Comparison of ENCODE assay signal across 2 cellular contexts in the genomic region with DNA sequence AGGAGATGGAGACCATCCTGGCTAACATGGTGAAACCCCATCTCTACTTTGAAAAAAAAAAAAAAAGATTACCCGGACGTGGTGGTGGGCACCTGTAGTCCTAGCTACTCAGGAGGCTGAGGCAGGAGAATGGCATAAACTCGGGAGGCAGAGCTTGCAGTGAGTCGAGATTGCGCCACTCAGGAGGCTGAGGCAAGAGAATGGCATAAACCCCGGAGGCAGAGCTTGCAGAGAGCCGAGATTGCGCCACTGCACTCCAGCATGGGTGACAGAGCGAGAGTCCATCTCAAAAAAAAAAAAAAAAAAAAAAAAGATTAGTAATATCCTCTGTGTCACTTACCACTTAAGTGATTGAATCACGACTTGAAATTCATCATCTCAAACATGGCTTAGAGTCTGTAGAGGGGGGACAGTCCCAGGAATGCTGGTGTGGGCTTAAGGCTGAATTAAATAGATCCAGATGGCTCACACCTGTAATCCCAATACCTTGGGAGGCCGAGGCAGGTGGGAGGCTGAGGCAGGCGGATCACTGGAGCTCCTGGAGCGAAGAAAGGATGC.
TF ChIP-seq lines count a peak whose summit lies in the region.

No MANE protein-coding gene starts in this region.

TF ChIP-seq in A549, 52 proteins besides CTCF, POLR2A, EP300 and RAD21:
- TF ChIP-seq CEBPB (IDR thresholded peaks at IDR 0.05), result peak; percentile 54 to 71; a peak in 3 of 4 replicates
- TF ChIP-seq, protein P1, sequence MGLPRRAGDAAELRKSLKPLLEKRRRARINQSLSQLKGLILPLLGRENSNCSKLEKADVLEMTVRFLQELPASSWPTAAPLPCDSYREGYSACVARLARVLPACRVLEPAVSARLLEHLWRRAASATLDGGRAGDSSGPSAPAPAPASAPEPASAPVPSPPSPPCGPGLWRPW (IDR thresholded peaks at IDR 0.05), result 0 out of 2 replicates have a peak, but pooled peaks have one; percentile 20

TF ChIP-seq in HepG2, 621 proteins besides CTCF, POLR2A, EP300 and RAD21:
- peak; percentile 50; the same call in 1 of the 2 replicates for TF ChIP-seq CEBPB (IDR thresholded peaks at IDR 0.05; ENCODE audit: borderline replicate concordance, low read depth, low read length)
